In genomic region chr19:52273301-52273700, GRCh38 we compare ENCODE assay signal across 16 cellular contexts.
"Had no signal": no experiment of that assay in that cellular context is flagged by ENCODE, and none has a peak within 500 bp of the region (broad histone marks: within the 10 kb centered on the region; RNA-seq: fewer than 3 reads in every experiment).

No MANE protein-coding gene starts in this region.

- H3K36me3 ChIP-seq: adrenal gland, prostate gland had no signal

- H3K4me2 ChIP-seq: smooth muscle cell had no signal

- H3K9me3 ChIP-seq: adrenal gland, prostate gland, testis had no signal

- H3K27me3 Mint-ChIP-seq: stimulated activated naive CD8-positive, alpha-beta T cell treated with anti-CD3 and anti-CD28 coated beads, Interleukin-15, amount 100 ng/mL, for 72 hours had no signal

- H3K4me1 ChIP-seq: prostate gland had no signal

- H3K27ac Mint-ChIP-seq: activated naive CD4-positive, alpha-beta T cell treated with anti-CD3 and anti-CD28 coated beads for 36 hours; stimulated activated naive CD8-positive, alpha-beta T cell treated with anti-CD3 and anti-CD28 coated beads, Interleukin-15, amount 100 ng/mL, for 72 hours; WTC11 had no signal

- H3K27me3 ChIP-seq: adrenal gland, testis had no signal

- H3K4me3 ChIP-seq: adrenal gland, prostate gland, smooth muscle cell, testis had no signal

- ATAC-seq: left lobe of liver; right cardiac atrium; stimulated activated naive CD8-positive, alpha-beta T cell treated with anti-CD3 and anti-CD28 coated beads, Interleukin-15, amount 100 ng/mL, for 72 hours; WTC11 had no signal

- DNase-seq: activated CD4-positive, alpha-beta T cell treated with anti-CD3 and anti-CD28 coated beads for 48 hours; activated CD8-positive, alpha-beta memory T cell treated with anti-CD3 and anti-CD28 coated beads, Interleukin-2, amount 50 U/mL, for 48 hours; activated naive CD4-positive, alpha-beta T cell treated with anti-CD3 and anti-CD28 coated beads for 36 hours; adrenal gland; foreskin fibroblast; hippocampal formation; midbrain; occipital lobe; right cardiac atrium; stimulated activated CD4-positive, alpha-beta T cell treated with anti-CD3 and anti-CD28 coated beads, Interleukin-4, amount 100 ng/mL, for 4 hours; stimulated activated naive CD8-positive, alpha-beta T cell treated with anti-CD3 and anti-CD28 coated beads, Interleukin-15, amount 100 ng/mL, for 72 hours; testis had no signal

- H3K27ac ChIP-seq: adrenal gland, prostate gland, testis had no signal

- H3K4me3 Mint-ChIP-seq: WTC11 had no signal
